In the genomic region with DNA sequence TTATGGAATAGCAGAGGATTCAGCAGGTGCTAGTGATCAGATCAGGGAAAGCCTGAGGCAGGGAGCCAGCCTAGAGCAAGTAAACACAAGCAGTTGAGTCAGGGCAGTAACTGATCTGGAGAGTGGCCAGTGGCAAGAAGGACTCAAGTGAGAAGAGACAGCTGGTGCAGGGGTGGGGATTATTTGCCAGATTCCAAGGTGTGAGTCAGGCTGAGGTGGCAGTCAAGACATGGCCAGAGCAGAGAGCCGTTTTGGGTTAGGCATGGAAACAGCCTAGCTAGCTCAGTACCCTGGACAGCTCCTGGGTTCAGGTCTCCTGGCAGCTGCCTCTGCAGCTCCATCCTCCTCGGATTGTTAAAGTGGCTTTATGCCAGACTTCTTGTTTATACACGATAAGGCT, we compare ENCODE assay signal across 8 cellular contexts.
DNase-seq lines count a peak whose midpoint lies in the region; ATAC-seq and TF ChIP-seq lines count a peak whose summit lies in the region.

No MANE protein-coding gene starts in this region.

- no peaks in the 10 kb centered on the region for H3K9me3 Mint-ChIP-seq in Caco-2 (ENCODE audit: unreplicated experiment)

- TF ChIP-seq POLR2A in thyroid gland (IDR thresholded peaks at IDR 0.05) = no peak

- no peaks in the 10 kb centered on the region for H3K4me1 ChIP-seq in Caco-2
- H3K4me1 ChIP-seq in thyroid gland = no peaks in the 10 kb centered on the region

- peak; percentile 82 for ATAC-seq in SK-N-SH treated with all-trans-retinoic acid at 6 μM for 48 hours
- no peak for ATAC-seq in HG03457 (IDR thresholded peaks at IDR 0.05; ENCODE audit: unreplicated experiment)
- ATAC-seq in GM18502 (IDR thresholded peaks at IDR 0.05; ENCODE audit: poor library complexity, unreplicated experiment) = no peak

- BruUV-seq in Caco-2 (replicated peaks; lab: Mats Ljungman, UMichigan) = no TSS peak

- H3K4me1 Mint-ChIP-seq in Caco-2 (ENCODE audit: low read depth, unreplicated experiment) = no peaks in the 10 kb centered on the region

- H3K27me3 ChIP-seq in Caco-2 (replicated peaks; ENCODE audit: control insufficient read depth, insufficient read depth, low read length) (no peaks in the 10 kb centered on the region; the same call in 1 of the 2 replicates), thyroid gland (no peaks in the 10 kb centered on the region)

- H3K4me3 ChIP-seq in Caco-2 (ENCODE audit: low read depth, low read length) (no peak overlapping the region), thyroid gland (replicated peaks in 1 of 3) (no peak overlapping the region)

- H3K36me3 Mint-ChIP-seq in Caco-2 (ENCODE audit: insufficient read depth, unreplicated experiment) = no peaks in the 10 kb centered on the region

- H3K27ac Mint-ChIP-seq in Caco-2 (ENCODE audit: unreplicated experiment) = no peak overlapping the region

- CTCF ChIA-PET in Caco-2 (lab: Charles Lee) = no interaction called here

- WGBS in thyroid gland, 2 donors = 2 to 13% methylated on average over 3 of the region's 3 CpGs

- H3K4me3 Mint-ChIP-seq in Caco-2 (ENCODE audit: unreplicated experiment) = no peak overlapping the region

- H3K9me3 ChIP-seq in Caco-2 (no peaks in the 10 kb centered on the region), thyroid gland (no peaks in the 10 kb centered on the region)

- DNase-seq in Caco-2 (peak; percentile 61 to 71), HT1080 (ENCODE audit: low read depth) (peak; percentile 95), foreskin melanocyte (peak; percentile 50), thyroid gland (peak; percentile 4 to 11), NCI-H526 treated with DMSO at 0.1 percent for 48 hours (lab: John Stamatoyannopoulos, UW) (no peak)

- intact Hi-C loops in Caco-2 (cut with micrococcal nuclease; ENCODE audit: unreplicated experiment) = loop anchor here (10.0 kb wide), 1 partner anchor 123 kb away; no protein-coding TSS in a partner anchor
- intact Hi-C loops in thyroid gland (cut with DNase I) = no loop called here

- no peak for TF ChIP-seq CTCF in Caco-2 (IDR thresholded peaks at IDR 0.05; ENCODE audit: insufficient read depth in 1 of 2, low read depth in 1 of 2, low read length in 1 of 2, severe bottlenecking in 1 of 2, unreplicated experiment in 1 of 2)
- no peak for TF ChIP-seq CTCF in thyroid gland (IDR thresholded peaks at IDR 0.05)

- no peaks in the 10 kb centered on the region for H3K36me3 ChIP-seq in Caco-2 (ENCODE audit: control insufficient read depth, insufficient read depth, low read length)
- H3K36me3 ChIP-seq in thyroid gland = no peaks in the 10 kb centered on the region

- no peak overlapping the region for H3K27ac ChIP-seq in thyroid gland

- POLR2A ChIA-PET in Caco-2 (lab: Charles Lee) = no interaction called here

- peaks cover 7% of the 10 kb centered on the region for H3K27me3 Mint-ChIP-seq in Caco-2 (ENCODE audit: insufficient read depth, unreplicated experiment)

TF ChIP-seq in SK-N-SH treated with all-trans-retinoic acid at 6 μM for 48 hours, 23 proteins besides CTCF, POLR2A, EP300 and RAD21:
- TF ChIP-seq ZFP30 (CRISPR knock-in tag; IDR thresholded peaks at IDR 0.05) (no peak), ESRRG (CRISPR knock-in tag; IDR thresholded peaks at IDR 0.05) (no peak), ZNF70 (CRISPR knock-in tag; IDR thresholded peaks at IDR 0.05) (no peak), TCF4 (CRISPR knock-in tag; IDR thresholded peaks at IDR 0.05; ENCODE audit: borderline replicate concordance) (no peak), ZFP3 (CRISPR knock-in tag; IDR thresholded peaks at IDR 0.05) (no peak), OSR1 (CRISPR knock-in tag; IDR thresholded peaks at IDR 0.05) (no peak), RARB (CRISPR knock-in tag; IDR thresholded peaks at IDR 0.05) (no peak), SNAI2 (CRISPR knock-in tag; IDR thresholded peaks at IDR 0.05) (no peak), ZC3H10 (CRISPR knock-in tag; IDR thresholded peaks at IDR 0.05) (no peak), ISL1 (CRISPR knock-in tag; IDR thresholded peaks at IDR 0.05) (no peak), TOX (CRISPR knock-in tag; IDR thresholded peaks at IDR 0.05; ENCODE audit: borderline replicate concordance) (no peak), BACH2 (CRISPR knock-in tag; IDR thresholded peaks at IDR 0.05; ENCODE audit: borderline replicate concordance) (no peak)
- TF ChIP-seq, protein P1, sequence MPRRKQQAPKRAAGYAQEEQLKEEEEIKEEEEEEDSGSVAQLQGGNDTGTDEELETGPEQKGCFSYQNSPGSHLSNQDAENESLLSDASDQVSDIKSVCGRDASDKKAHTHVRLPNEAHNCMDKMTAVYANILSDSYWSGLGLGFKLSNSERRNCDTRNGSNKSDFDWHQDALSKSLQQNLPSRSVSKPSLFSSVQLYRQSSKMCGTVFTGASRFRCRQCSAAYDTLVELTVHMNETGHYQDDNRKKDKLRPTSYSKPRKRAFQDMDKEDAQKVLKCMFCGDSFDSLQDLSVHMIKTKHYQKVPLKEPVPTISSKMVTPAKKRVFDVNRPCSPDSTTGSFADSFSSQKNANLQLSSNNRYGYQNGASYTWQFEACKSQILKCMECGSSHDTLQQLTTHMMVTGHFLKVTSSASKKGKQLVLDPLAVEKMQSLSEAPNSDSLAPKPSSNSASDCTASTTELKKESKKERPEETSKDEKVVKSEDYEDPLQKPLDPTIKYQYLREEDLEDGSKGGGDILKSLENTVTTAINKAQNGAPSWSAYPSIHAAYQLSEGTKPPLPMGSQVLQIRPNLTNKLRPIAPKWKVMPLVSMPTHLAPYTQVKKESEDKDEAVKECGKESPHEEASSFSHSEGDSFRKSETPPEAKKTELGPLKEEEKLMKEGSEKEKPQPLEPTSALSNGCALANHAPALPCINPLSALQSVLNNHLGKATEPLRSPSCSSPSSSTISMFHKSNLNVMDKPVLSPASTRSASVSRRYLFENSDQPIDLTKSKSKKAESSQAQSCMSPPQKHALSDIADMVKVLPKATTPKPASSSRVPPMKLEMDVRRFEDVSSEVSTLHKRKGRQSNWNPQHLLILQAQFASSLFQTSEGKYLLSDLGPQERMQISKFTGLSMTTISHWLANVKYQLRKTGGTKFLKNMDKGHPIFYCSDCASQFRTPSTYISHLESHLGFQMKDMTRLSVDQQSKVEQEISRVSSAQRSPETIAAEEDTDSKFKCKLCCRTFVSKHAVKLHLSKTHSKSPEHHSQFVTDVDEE (CRISPR knock-in tag; IDR thresholded peaks at IDR 0.05) = no peak
- TF ChIP-seq, protein P2, sequence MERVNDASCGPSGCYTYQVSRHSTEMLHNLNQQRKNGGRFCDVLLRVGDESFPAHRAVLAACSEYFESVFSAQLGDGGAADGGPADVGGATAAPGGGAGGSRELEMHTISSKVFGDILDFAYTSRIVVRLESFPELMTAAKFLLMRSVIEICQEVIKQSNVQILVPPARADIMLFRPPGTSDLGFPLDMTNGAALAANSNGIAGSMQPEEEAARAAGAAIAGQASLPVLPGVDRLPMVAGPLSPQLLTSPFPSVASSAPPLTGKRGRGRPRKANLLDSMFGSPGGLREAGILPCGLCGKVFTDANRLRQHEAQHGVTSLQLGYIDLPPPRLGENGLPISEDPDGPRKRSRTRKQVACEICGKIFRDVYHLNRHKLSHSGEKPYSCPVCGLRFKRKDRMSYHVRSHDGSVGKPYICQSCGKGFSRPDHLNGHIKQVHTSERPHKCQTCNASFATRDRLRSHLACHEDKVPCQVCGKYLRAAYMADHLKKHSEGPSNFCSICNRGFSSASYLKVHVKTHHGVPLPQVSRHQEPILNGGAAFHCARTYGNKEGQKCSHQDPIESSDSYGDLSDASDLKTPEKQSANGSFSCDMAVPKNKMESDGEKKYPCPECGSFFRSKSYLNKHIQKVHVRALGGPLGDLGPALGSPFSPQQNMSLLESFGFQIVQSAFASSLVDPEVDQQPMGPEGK (CRISPR knock-in tag; IDR thresholded peaks at IDR 0.05; ENCODE audit: borderline replicate concordance) = no peak
- TF ChIP-seq, protein P3, sequence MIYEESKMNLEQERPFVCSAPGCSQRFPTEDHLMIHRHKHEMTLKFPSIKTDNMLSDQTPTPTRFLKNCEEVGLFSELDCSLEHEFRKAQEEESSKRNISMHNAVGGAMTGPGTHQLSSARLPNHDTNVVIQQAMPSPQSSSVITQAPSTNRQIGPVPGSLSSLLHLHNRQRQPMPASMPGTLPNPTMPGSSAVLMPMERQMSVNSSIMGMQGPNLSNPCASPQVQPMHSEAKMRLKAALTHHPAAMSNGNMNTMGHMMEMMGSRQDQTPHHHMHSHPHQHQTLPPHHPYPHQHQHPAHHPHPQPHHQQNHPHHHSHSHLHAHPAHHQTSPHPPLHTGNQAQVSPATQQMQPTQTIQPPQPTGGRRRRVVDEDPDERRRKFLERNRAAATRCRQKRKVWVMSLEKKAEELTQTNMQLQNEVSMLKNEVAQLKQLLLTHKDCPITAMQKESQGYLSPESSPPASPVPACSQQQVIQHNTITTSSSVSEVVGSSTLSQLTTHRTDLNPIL (CRISPR knock-in tag; IDR thresholded peaks at IDR 0.05; ENCODE audit: low read depth) = no peak
- TF ChIP-seq, protein P4, sequence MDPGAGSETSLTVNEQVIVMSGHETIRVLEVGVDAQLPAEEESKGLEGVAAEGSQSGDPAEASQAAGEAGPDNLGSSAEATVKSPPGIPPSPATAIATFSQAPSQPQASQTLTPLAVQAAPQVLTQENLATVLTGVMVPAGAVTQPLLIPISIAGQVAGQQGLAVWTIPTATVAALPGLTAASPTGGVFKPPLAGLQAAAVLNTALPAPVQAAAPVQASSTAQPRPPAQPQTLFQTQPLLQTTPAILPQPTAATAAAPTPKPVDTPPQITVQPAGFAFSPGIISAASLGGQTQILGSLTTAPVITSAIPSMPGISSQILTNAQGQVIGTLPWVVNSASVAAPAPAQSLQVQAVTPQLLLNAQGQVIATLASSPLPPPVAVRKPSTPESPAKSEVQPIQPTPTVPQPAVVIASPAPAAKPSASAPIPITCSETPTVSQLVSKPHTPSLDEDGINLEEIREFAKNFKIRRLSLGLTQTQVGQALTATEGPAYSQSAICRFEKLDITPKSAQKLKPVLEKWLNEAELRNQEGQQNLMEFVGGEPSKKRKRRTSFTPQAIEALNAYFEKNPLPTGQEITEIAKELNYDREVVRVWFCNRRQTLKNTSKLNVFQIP (CRISPR knock-in tag; IDR thresholded peaks at IDR 0.05; ENCODE audit: borderline replicate concordance, low read depth) = no peak
- TF ChIP-seq, protein P5, sequence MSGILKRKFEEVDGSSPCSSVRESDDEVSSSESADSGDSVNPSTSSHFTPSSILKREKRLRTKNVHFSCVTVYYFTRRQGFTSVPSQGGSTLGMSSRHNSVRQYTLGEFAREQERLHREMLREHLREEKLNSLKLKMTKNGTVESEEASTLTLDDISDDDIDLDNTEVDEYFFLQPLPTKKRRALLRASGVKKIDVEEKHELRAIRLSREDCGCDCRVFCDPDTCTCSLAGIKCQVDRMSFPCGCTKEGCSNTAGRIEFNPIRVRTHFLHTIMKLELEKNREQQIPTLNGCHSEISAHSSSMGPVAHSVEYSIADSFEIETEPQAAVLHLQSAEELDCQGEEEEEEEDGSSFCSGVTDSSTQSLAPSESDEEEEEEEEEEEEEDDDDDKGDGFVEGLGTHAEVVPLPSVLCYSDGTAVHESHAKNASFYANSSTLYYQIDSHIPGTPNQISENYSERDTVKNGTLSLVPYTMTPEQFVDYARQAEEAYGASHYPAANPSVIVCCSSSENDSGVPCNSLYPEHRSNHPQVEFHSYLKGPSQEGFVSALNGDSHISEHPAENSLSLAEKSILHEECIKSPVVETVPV (CRISPR knock-in tag; IDR thresholded peaks at IDR 0.05) = no peak
TF ChIP-seq in SK-N-SH treated with all-trans-retinoic acid at 6 μM for 48 hours: peak in this region for 0.
